Comparison of ENCODE assay signal across 9 cellular contexts in genomic region chr17:48626202-48626469, GRCh38. TPM values are rescaled to one million over a fixed set of nuclear protein-coding genes. Genes with fewer than 3 reads are reported as not detected.
DNase-seq lines count a peak whose midpoint lies in the region; TF ChIP-seq lines count a peak whose summit lies in the region.
"Had no signal": no experiment of that assay in that cellular context is flagged by ENCODE, and none has a peak within 500 bp of the region (broad histone marks: within the 10 kb centered on the region; RNA-seq: fewer than 3 reads in every experiment).

TSS of gene HOXB9 (minus strand) at chr17:48626358. CDS start at chr17:48626269, 89 bp downstream.

- WGBS in lower leg skin, 2 donors: 1 to 2% methylated on average over 18 to 19 of the region's 19 CpGs

- TF ChIP-seq CTCF in lower leg skin (IDR thresholded peaks at IDR 0.05) (no peak), type B pancreatic cell (conservative IDR thresholded peaks at IDR 0.05) (no peak)

- no peaks in the 10 kb centered on the region for H3K9me3 Mint-ChIP-seq in activated naive CD4-positive, alpha-beta T cell treated with anti-CD3 and anti-CD28 coated beads for 36 hours
- H3K9me3 Mint-ChIP-seq in activated naive CD8-positive, alpha-beta T cell (ENCODE audit: low read depth): no peaks in the 10 kb centered on the region
- no peaks in the 10 kb centered on the region for H3K9me3 Mint-ChIP-seq in type B pancreatic cell

- H3K36me3 Mint-ChIP-seq in activated naive CD4-positive, alpha-beta T cell treated with anti-CD3 and anti-CD28 coated beads for 36 hours (ENCODE audit: low read depth): no peaks in the 10 kb centered on the region
- no peaks in the 10 kb centered on the region for H3K36me3 Mint-ChIP-seq in activated naive CD8-positive, alpha-beta T cell
- no peaks in the 10 kb centered on the region for H3K36me3 Mint-ChIP-seq in type B pancreatic cell

- peaks cover 7% of the 10 kb centered on the region for H3K4me1 Mint-ChIP-seq in activated naive CD4-positive, alpha-beta T cell treated with anti-CD3 and anti-CD28 coated beads for 36 hours (ENCODE audit: low read depth)
- H3K4me1 Mint-ChIP-seq in activated naive CD8-positive, alpha-beta T cell (ENCODE audit: low read depth): peaks cover 8% of the 10 kb centered on the region
- peaks cover 9% of the 10 kb centered on the region for H3K4me1 Mint-ChIP-seq in type B pancreatic cell (ENCODE audit: unreplicated experiment)

- intact Hi-C loops in activated naive CD4-positive, alpha-beta T cell treated with anti-CD3 and anti-CD28 coated beads for 36 hours (cut with micrococcal nuclease): loop anchor here (1.0 kb wide), 2 partner anchors 9 to 13 kb away; no protein-coding TSS in a partner anchor
- intact Hi-C loops in lower leg skin (cut with DNase I; ENCODE audit: low total_unique reads): no loop called here

- H3K27ac Mint-ChIP-seq in activated naive CD4-positive, alpha-beta T cell treated with anti-CD3 and anti-CD28 coated beads for 36 hours: peak within 1 kb of the TSS; percentile 73
- H3K27ac Mint-ChIP-seq in activated naive CD8-positive, alpha-beta T cell: peak within 1 kb of the TSS; percentile 84
- H3K27ac Mint-ChIP-seq in type B pancreatic cell: peak within 1 kb of the TSS; percentile 82

- no peak for DNase-seq in activated naive CD4-positive, alpha-beta T cell treated with anti-CD3 and anti-CD28 coated beads for 36 hours
- DNase-seq in activated naive CD4-positive, alpha-beta T cell (lab: John Stamatoyannopoulos, UW): no peak
- DNase-seq in lower leg skin (ENCODE audit: low spot score in 2 of 2) (no peak), type B pancreatic cell (ENCODE audit: extremely low spot score, unreplicated experiment) (no peak), amygdala (lab: John Stamatoyannopoulos, UW) (no peak), hypothalamus (lab: John Stamatoyannopoulos, UW) (no peak), activated gamma-delta T cell treated with Interleukin-2 at 50 U/mL for 16 hours (no peak)
- DNase-seq: effector CD8-positive, alpha-beta T cell had no signal

- peaks cover 71% of the 10 kb centered on the region for H3K27me3 Mint-ChIP-seq in activated naive CD4-positive, alpha-beta T cell treated with anti-CD3 and anti-CD28 coated beads for 36 hours (ENCODE audit: low read depth)
- H3K27me3 Mint-ChIP-seq in activated naive CD8-positive, alpha-beta T cell: peaks cover 52% of the 10 kb centered on the region
- peaks cover 98% of the 10 kb centered on the region for H3K27me3 Mint-ChIP-seq in type B pancreatic cell

- TF ChIP-seq POLR2A in lower leg skin (IDR thresholded peaks at IDR 0.05): no peak

- H3K4me3 ChIP-seq in lower leg skin (ENCODE audit: low read depth, poor library complexity, severe bottlenecking): peak within 1 kb of the TSS; percentile 17

- CTCF ChIA-PET in activated naive CD4-positive, alpha-beta T cell treated with anti-CD3 and anti-CD28 coated beads for 36 hours (lab: Charles Lee): interaction anchor here (0.5 to 3.5 kb wide), 7 partner anchors 10 to 600 kb away, joined by 3 to 29 read pairs (median 3); no protein-coding TSS in a partner anchor

- H3K4me3 Mint-ChIP-seq in activated naive CD4-positive, alpha-beta T cell treated with anti-CD3 and anti-CD28 coated beads for 36 hours: peak within 1 kb of the TSS; percentile 86
- peak within 1 kb of the TSS; percentile 87 for H3K4me3 Mint-ChIP-seq in activated naive CD8-positive, alpha-beta T cell
- H3K4me3 Mint-ChIP-seq in type B pancreatic cell: peak within 1 kb of the TSS; percentile 88

RNA-seq across cellular contexts. Expression of gene HOXB9, which starts in this region (rescaled TPM):
- total RNA-seq in activated naive CD4-positive, alpha-beta T cell treated with anti-CD3 and anti-CD28 coated beads for 36 hours: 1 to 10 TPM; 6.7 to 6.9 TPM
- total RNA-seq in lower leg skin (under 1 TPM in 2 of 4 donors, not detected in 2; 0.07 to 0.29 TPM), type B pancreatic cell (ENCODE audit: low replicate concordance) (1.6 and 9.4 TPM in 2 replicates)
